ENCODE assay signal across 18 cellular contexts in the genomic region with DNA sequence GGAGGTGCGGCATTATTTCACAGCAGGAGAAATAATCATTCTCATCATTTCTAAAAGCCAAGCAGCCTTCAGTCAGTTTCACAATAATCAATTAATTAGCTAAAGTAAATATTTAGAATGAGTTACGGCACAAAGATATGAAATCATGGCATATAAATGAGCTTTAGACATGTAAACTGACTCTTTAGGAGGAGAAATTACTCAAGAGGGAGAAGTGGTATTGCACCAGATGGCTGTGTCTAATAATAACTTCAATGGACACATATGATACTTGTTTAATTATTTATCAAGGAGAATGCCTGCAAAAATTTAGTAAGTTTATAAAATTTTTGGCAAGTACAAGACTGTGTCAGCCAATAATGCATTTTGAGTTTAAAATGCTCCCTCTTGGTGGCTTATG.
DNase-seq lines count a peak whose midpoint lies in the region; ATAC-seq and TF ChIP-seq lines count a peak whose summit lies in the region.
"Had no signal": no experiment of that assay in that cellular context is flagged by ENCODE, and none has a peak within 500 bp of the region (broad histone marks: within the 10 kb centered on the region; RNA-seq: fewer than 3 reads in every experiment).

No MANE protein-coding gene starts in this region.

- H3K4me3 Mint-ChIP-seq in CD8-positive, alpha-beta T cell, result no peak overlapping the region
- H3K4me3 Mint-ChIP-seq: activated CD8-positive, alpha-beta T cell treated with anti-CD3 and anti-CD28 coated beads, Interleukin-2, amount 10 ng/mL, durations not matched to agents 7 days and 5 days; IgD-negative memory B cell; natural killer cell treated with Interleukin-12 subunit alpha and Interleukin-12 subunit beta and Interleukin-15 and Interleukin-18, amount 100 ng/mL, for 72 hours had no signal

- ATAC-seq in GM18498 (IDR thresholded peaks at IDR 0.05; ENCODE audit: unreplicated experiment) (peak; percentile 7), HG02798 (IDR thresholded peaks at IDR 0.05; ENCODE audit: poor library complexity, unreplicated experiment) (peak; percentile 16), mucosa of descending colon (no peak), left lobe of liver (no peak)
- ATAC-seq in CD8-positive, alpha-beta T cell, result no peak
- ATAC-seq: activated CD8-positive, alpha-beta T cell treated with anti-CD3 and anti-CD28 coated beads, Interleukin-2, amount 10 ng/mL, durations not matched to agents 7 days and 5 days; lower lobe of right lung; natural killer cell treated with Interleukin-12 subunit alpha and Interleukin-12 subunit beta and Interleukin-15 and Interleukin-18, amount 100 ng/mL, for 72 hours had no signal

- peak; percentile 61 to 73 for DNase-seq in NCI-H446 (lab: John Stamatoyannopoulos, UW)
- DNase-seq in fibroblast of the aortic adventitia (ENCODE audit: low read depth), result peak; percentile 62
- DNase-seq in mucosa of descending colon, result no peak
- DNase-seq in substantia nigra (lab: John Stamatoyannopoulos, UW), result no peak
- DNase-seq in left lobe of liver (ENCODE audit: low spot score), result no peak
- no peak for DNase-seq in CD8-positive, alpha-beta T cell
- DNase-seq: activated CD8-positive, alpha-beta T cell treated with anti-CD3 and anti-CD28 coated beads, Interleukin-2, amount 10 ng/mL, durations not matched to agents 7 days and 5 days; activated effector memory CD4-positive, alpha-beta T cell treated with Interleukin-2 at 50 U/mL for 16 hours; DMS79 treated with DMSO at 0.1 percent for 48 hours; esophagus squamous epithelium; lower lobe of right lung; NCI-H1436; stimulated activated CD4-positive, alpha-beta T cell treated with anti-CD3 and anti-CD28 coated beads, Interleukin-1b, Interleukin-23, amount 100 ng/mL, for 48 hours had no signal

- no peak overlapping the region for H3K4me3 ChIP-seq in fibroblast of the aortic adventitia (ENCODE audit: low read depth, low read length)
- H3K4me3 ChIP-seq in mucosa of descending colon, result no peak overlapping the region
- no peak overlapping the region for H3K4me3 ChIP-seq in CD8-positive, alpha-beta T cell (ENCODE audit: low read depth, low read length)
- H3K4me3 ChIP-seq: esophagus squamous epithelium, lower lobe of right lung, SK-N-MC had no signal

- H3K36me3 ChIP-seq in mucosa of descending colon (ENCODE audit: low read depth), result no peaks in the 10 kb centered on the region
- no peaks in the 10 kb centered on the region for H3K36me3 ChIP-seq in CD8-positive, alpha-beta T cell (ENCODE audit: insufficient read depth, low read length)
- H3K36me3 ChIP-seq: esophagus squamous epithelium, lower lobe of right lung had no signal

- no peak overlapping the region for H3K27ac ChIP-seq in substantia nigra (ENCODE audit: low read depth, low read length, poor library complexity, severe bottlenecking)
- no peak overlapping the region for H3K27ac ChIP-seq in CD8-positive, alpha-beta T cell (ENCODE audit: low read depth, low read length)
- H3K27ac ChIP-seq: esophagus squamous epithelium, lower lobe of right lung, SK-N-MC had no signal

- H3K4me1 Mint-ChIP-seq in CD8-positive, alpha-beta T cell (ENCODE audit: low read depth), result no peaks in the 10 kb centered on the region
- H3K4me1 Mint-ChIP-seq: IgD-negative memory B cell had no signal

- no peaks in the 10 kb centered on the region for H3K4me1 ChIP-seq in mucosa of descending colon (ENCODE audit: low read depth)
- H3K4me1 ChIP-seq in CD8-positive, alpha-beta T cell (ENCODE audit: insufficient read depth, low read length), result no peaks in the 10 kb centered on the region

- H3K27ac Mint-ChIP-seq in CD8-positive, alpha-beta T cell, result no peak overlapping the region
- H3K27ac Mint-ChIP-seq: activated CD8-positive, alpha-beta T cell treated with anti-CD3 and anti-CD28 coated beads, Interleukin-2, amount 10 ng/mL, durations not matched to agents 7 days and 5 days; IgD-negative memory B cell; natural killer cell treated with Interleukin-12 subunit alpha and Interleukin-12 subunit beta and Interleukin-15 and Interleukin-18, amount 100 ng/mL, for 72 hours had no signal

- H3K36me3 Mint-ChIP-seq in CD8-positive, alpha-beta T cell, result no peaks in the 10 kb centered on the region
- H3K36me3 Mint-ChIP-seq: IgD-negative memory B cell; natural killer cell treated with Interleukin-12 subunit alpha and Interleukin-12 subunit beta and Interleukin-15 and Interleukin-18, amount 100 ng/mL, for 72 hours had no signal

- H3K9me3 Mint-ChIP-seq in CD8-positive, alpha-beta T cell, result no peaks in the 10 kb centered on the region
- H3K9me3 Mint-ChIP-seq: IgD-negative memory B cell; natural killer cell treated with Interleukin-12 subunit alpha and Interleukin-12 subunit beta and Interleukin-15 and Interleukin-18, amount 100 ng/mL, for 72 hours had no signal

- TF ChIP-seq CTCF in fibroblast of the aortic adventitia (IDR thresholded peaks at IDR 0.05; ENCODE audit: insufficient read depth, low read length) (no peak), mucosa of descending colon (IDR thresholded peaks at IDR 0.05) (no peak)
- no peak for TF ChIP-seq CTCF in CD8-positive, alpha-beta T cell (IDR thresholded peaks at IDR 0.05)

- no peaks in the 10 kb centered on the region for H3K27me3 Mint-ChIP-seq in CD8-positive, alpha-beta T cell (ENCODE audit: low read depth)

- CTCF ChIA-PET in CD8-positive, alpha-beta T cell (lab: Charles Lee), result no interaction called here

- H3K27me3 ChIP-seq in CD8-positive, alpha-beta T cell (ENCODE audit: insufficient read depth, low read length), result no peaks in the 10 kb centered on the region
- H3K27me3 ChIP-seq: esophagus squamous epithelium had no signal

- intact Hi-C loops in mucosa of descending colon (cut with DNase I, micrococcal nuclease), result no loop called here
- intact Hi-C loops in CD8-positive, alpha-beta T cell (cut with DNase I, micrococcal nuclease), result no loop called here

- no peaks in the 10 kb centered on the region for H3K9me3 ChIP-seq in mucosa of descending colon
- H3K9me3 ChIP-seq in CD8-positive, alpha-beta T cell (ENCODE audit: low read length), result no peaks in the 10 kb centered on the region
- H3K9me3 ChIP-seq: esophagus squamous epithelium, lower lobe of right lung had no signal

- POLR2A ChIA-PET in CD8-positive, alpha-beta T cell (lab: Charles Lee), result no interaction called here

Comparison
In these comparisons a context has a peak if more than half of its experiments do, and no peak if none do; other contexts are left out.
1. ATAC-seq: peak in GM18498 (single experiment) and HG02798 (single experiment); none in mucosa of descending colon (single experiment), left lobe of liver (single experiment) and CD8-positive, alpha-beta T cell (single experiment).
2. DNase-seq: peak in NCI-H446 (2 of 2) and fibroblast of the aortic adventitia (single experiment); none in mucosa of descending colon (0 of 3), substantia nigra (0 of 49), left lobe of liver (single experiment) and CD8-positive, alpha-beta T cell (0 of 7).